In the genomic region with DNA sequence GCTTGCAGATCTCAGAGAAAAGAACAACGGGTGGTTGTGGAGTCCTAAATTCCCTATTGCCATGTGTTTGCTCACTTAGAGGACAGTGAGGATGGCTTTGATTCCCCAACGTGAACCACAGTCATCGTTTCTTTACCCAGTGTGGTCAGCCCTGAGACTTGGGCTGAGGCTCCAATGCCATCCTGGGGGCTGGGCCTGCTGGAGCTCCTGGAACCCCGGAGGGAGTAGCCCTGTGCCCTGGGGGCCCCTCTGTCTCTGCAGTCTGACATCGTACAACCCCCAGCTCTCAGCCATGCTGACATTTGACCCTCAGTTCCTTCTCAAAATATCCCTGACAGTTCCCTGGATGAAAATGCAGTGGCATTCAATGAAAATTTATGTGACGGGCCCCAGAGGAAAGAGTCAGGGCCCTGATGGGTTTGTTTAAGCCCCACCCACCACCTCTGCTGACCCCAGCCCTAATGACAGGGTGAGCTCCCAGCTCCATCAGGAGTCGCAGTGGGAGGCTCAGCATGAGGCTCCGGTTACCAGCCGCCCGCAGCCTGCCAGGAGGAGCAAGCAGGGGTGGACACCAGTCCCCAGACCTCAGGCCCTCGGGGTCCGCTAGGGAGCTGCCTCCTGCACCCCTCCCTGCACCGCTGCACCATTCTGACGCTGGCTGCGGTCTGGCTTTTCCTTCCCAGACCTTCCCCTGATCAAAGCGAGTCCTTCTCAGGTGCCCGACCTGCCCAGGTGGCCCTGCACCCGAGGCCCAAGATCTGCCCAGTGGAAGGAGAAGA, we compare ENCODE assay signal across 24 cellular contexts.
"Had no signal": no experiment of that assay in that cellular context is flagged by ENCODE, and none has a peak within 500 bp of the region (broad histone marks: within the 10 kb centered on the region; RNA-seq: fewer than 3 reads in every experiment).

No MANE protein-coding gene starts in this region.

- H3K27me3 ChIP-seq: ascending aorta, body of pancreas, MG63 had no signal

- H3K27ac ChIP-seq: ascending aorta, body of pancreas had no signal

- ATAC-seq: activated CD8-positive, alpha-beta memory T cell treated with anti-CD3 and anti-CD28 coated beads, Interleukin-2, amount 10 ng/mL, durations not matched to agents 7 days and 5 days; activated naive CD4-positive, alpha-beta T cell treated with anti-CD3 and anti-CD28 coated beads, Interleukin-2, amount 50 U/mL, for 72 hours; activated naive CD8-positive, alpha-beta T cell treated with anti-CD3 and anti-CD28 coated beads, Interleukin-2, amount 50 U/mL, for 24 hours; body of pancreas; T-helper 17 cell; WTC11 had no signal

- H3K27ac Mint-ChIP-seq: activated CD8-positive, alpha-beta memory T cell treated with anti-CD3 and anti-CD28 coated beads, Interleukin-2, amount 10 ng/mL, durations not matched to agents 7 days and 5 days; activated naive CD4-positive, alpha-beta T cell treated with anti-CD3 and anti-CD28 coated beads, Interleukin-2, amount 50 U/mL, for 72 hours; activated naive CD8-positive, alpha-beta T cell treated with anti-CD3 and anti-CD28 coated beads, Interleukin-2, amount 50 U/mL, for 24 hours; activated T-cell treated with anti-CD3 and anti-CD28 coated beads, Interleukin-2, amount 50 U/mL, for 24 hours; activated T-helper 1 cell treated with anti-CD3 and anti-CD28 coated beads, Interleukin-12 subunit alpha, Interleukin-12 subunit beta, Interleukin-2, Interleukin-4 antibody, amounts not matched to agents 30 ng/mL and 10 ng/mL and 1 ng/mL, durations not matched to agents 14 hours and 24 hours and 36 hours; T-helper 17 cell; WTC11 had no signal

- H3K4me1 Mint-ChIP-seq: activated CD8-positive, alpha-beta memory T cell treated with anti-CD3 and anti-CD28 coated beads, Interleukin-2, amount 10 ng/mL, durations not matched to agents 7 days and 5 days; activated naive CD8-positive, alpha-beta T cell treated with anti-CD3 and anti-CD28 coated beads, Interleukin-2, amount 50 U/mL, for 24 hours had no signal

- H3K9me3 ChIP-seq: ascending aorta, body of pancreas, MG63 had no signal

- H3K36me3 ChIP-seq: ascending aorta, MG63 had no signal

- H3K36me3 Mint-ChIP-seq: activated CD8-positive, alpha-beta memory T cell treated with anti-CD3 and anti-CD28 coated beads, Interleukin-2, amount 10 ng/mL, durations not matched to agents 7 days and 5 days; activated naive CD4-positive, alpha-beta T cell treated with anti-CD3 and anti-CD28 coated beads, Interleukin-2, amount 50 U/mL, for 72 hours; WTC11 had no signal

- H3K9me3 Mint-ChIP-seq: activated naive CD4-positive, alpha-beta T cell treated with anti-CD3 and anti-CD28 coated beads, Interleukin-2, amount 50 U/mL, for 72 hours; activated naive CD8-positive, alpha-beta T cell treated with anti-CD3 and anti-CD28 coated beads, Interleukin-2, amount 50 U/mL, for 24 hours; activated T-cell treated with anti-CD3 and anti-CD28 coated beads, Interleukin-2, amount 50 U/mL, for 24 hours; activated T-helper 1 cell treated with anti-CD3 and anti-CD28 coated beads, Interleukin-12 subunit alpha, Interleukin-12 subunit beta, Interleukin-2, Interleukin-4 antibody, amounts not matched to agents 30 ng/mL and 10 ng/mL and 1 ng/mL, durations not matched to agents 14 hours and 24 hours and 36 hours; WTC11 had no signal

- H3K4me3 Mint-ChIP-seq: activated CD8-positive, alpha-beta memory T cell treated with anti-CD3 and anti-CD28 coated beads, Interleukin-2, amount 10 ng/mL, durations not matched to agents 7 days and 5 days; activated naive CD8-positive, alpha-beta T cell treated with anti-CD3 and anti-CD28 coated beads, Interleukin-2, amount 50 U/mL, for 24 hours; activated T-cell treated with anti-CD3 and anti-CD28 coated beads, Interleukin-2, amount 50 U/mL, for 24 hours; activated T-helper 1 cell treated with anti-CD3 and anti-CD28 coated beads, Interleukin-12 subunit alpha, Interleukin-12 subunit beta, Interleukin-2, Interleukin-4 antibody, amounts not matched to agents 30 ng/mL and 10 ng/mL and 1 ng/mL, durations not matched to agents 14 hours and 24 hours and 36 hours; T-helper 17 cell; WTC11 had no signal

- DNase-seq: activated CD4-positive, alpha-beta T cell treated with anti-CD3 and anti-CD28 coated beads for 48 hours; activated CD4-positive, alpha-beta T cell treated with anti-CD3 and anti-CD28 coated beads, Interleukin-2, amount 50 U/mL, for 48 hours; activated CD4-positive, CD25-positive, alpha-beta regulatory T cell treated with anti-CD3 and anti-CD28 coated beads, Interleukin-2, amount 50 U/mL, for 72 hours; activated CD8-positive, alpha-beta memory T cell treated with anti-CD3 and anti-CD28 coated beads, Interleukin-2, amount 10 ng/mL, durations not matched to agents 7 days and 5 days; activated effector memory CD4-positive, alpha-beta T cell treated with anti-CD3 and anti-CD28 coated beads, Interleukin-2, amount 50 U/mL, for 16 hours; activated naive CD4-positive, alpha-beta T cell treated with Interleukin-2 at 50 U/mL for 16 hours; activated naive CD8-positive, alpha-beta T cell treated with anti-CD3 and anti-CD28 coated beads, Interleukin-2, amount 50 U/mL, for 24 hours; activated T-cell treated with anti-CD3 and anti-CD28 coated beads, Interleukin-2, amount 50 U/mL, for 24 hours; amniotic stem cell; body of pancreas; MG63; MV-4-11; NCI-H1092 treated with DMSO at 0.1 percent for 48 hours; NCI-H1417 treated with DMSO at 0.1 percent for 48 hours; NCI-H1694; NCI-H2029; NCI-H510A treated with DMSO at 0.1 percent for 48 hours; SIG-M5; T-helper 17 cell; T-helper 9 cell had no signal

- H3K4me3 ChIP-seq: ascending aorta, body of pancreas, MG63 had no signal

- H3K4me1 ChIP-seq: ascending aorta, body of pancreas had no signal
